In the genomic region with DNA sequence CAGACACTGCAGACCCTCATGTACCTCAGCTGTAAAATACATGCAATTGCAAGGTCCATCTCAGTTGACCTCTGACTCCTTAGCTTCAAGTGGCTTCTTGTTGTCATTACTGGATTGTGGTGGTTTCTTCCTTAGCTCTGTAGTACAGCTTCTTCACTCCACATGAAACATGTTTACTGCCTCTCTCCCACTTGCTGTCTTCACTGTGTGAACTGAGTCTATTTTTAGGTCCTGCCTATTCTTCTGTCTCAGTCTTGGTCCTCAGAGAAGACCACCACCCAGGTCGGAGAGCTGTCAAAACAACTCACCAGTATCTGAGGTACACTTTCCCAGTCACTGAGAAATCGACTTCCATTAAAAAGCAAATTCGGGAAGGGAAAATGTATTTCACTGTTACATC, we compare ENCODE assay signal across 27 cellular contexts. TPM values are rescaled to one million over a fixed set of nuclear protein-coding genes. Genes with fewer than 3 reads are reported as not detected.
"Had no signal": no experiment of that assay in that cellular context is flagged by ENCODE, and none has a peak within 500 bp of the region (broad histone marks: within the 10 kb centered on the region; RNA-seq: fewer than 3 reads in every experiment).

No MANE protein-coding gene starts in this region.

- DNase-seq: activated CD4-positive, alpha-beta memory T cell treated with anti-CD3 and anti-CD28 coated beads, Interleukin-2, amount 10 ng/mL, durations not matched to agents 7 days and 5 days; activated CD4-positive, alpha-beta T cell treated with anti-CD3 and anti-CD28 coated beads for 1 hour; activated CD4-positive, alpha-beta T cell treated with anti-CD3 and anti-CD28 coated beads for 4 hours; activated CD4-positive, alpha-beta T cell treated with anti-CD3 and anti-CD28 coated beads, Interleukin-2, amount 10 ng/mL, durations not matched to agents 7 days and 5 days; activated CD4-positive, alpha-beta T cell treated with anti-CD3 and anti-CD28 coated beads, Interleukin-2, amount 50 U/mL, for 4 hours; activated CD8-positive, alpha-beta memory T cell treated with anti-CD3 and anti-CD28 coated beads, Interleukin-2, amount 50 U/mL, for 48 hours; activated gamma-delta T cell; activated naive CD4-positive, alpha-beta T cell; activated naive CD4-positive, alpha-beta T cell treated with anti-CD3 and anti-CD28 coated beads, Interleukin-2, amount 10 ng/mL, durations not matched to agents 7 days and 5 days; activated naive CD8-positive, alpha-beta T cell treated with anti-CD3 and anti-CD28 coated beads, Interleukin-2, amount 10 ng/mL, durations not matched to agents 7 days and 5 days; activated T-cell treated with anti-CD3 and anti-CD28 coated beads for 4 hours; activated T-cell treated with anti-CD3 and anti-CD28 coated beads, Interleukin-2, amount 50 U/mL, for 24 hours; activated T-cell treated with anti-CD3 and anti-CD28 coated beads, Interleukin-2, amount 50 U/mL, for 72 hours; colonic mucosa; effector CD8-positive, alpha-beta T cell; foreskin fibroblast; glutamatergic neuron; heart left ventricle; T-helper 2 cell had no signal

- H3K9me3 Mint-ChIP-seq: activated CD4-positive, alpha-beta memory T cell treated with anti-CD3 and anti-CD28 coated beads, Interleukin-2, amount 10 ng/mL, durations not matched to agents 7 days and 5 days; activated CD4-positive, alpha-beta T cell treated with anti-CD3 and anti-CD28 coated beads, Interleukin-2, amount 10 ng/mL, durations not matched to agents 7 days and 5 days; activated naive CD4-positive, alpha-beta T cell treated with anti-CD3 and anti-CD28 coated beads, Interleukin-2, amount 10 ng/mL, durations not matched to agents 7 days and 5 days; activated naive CD8-positive, alpha-beta T cell treated with anti-CD3 and anti-CD28 coated beads, Interleukin-2, amount 10 ng/mL, durations not matched to agents 7 days and 5 days had no signal

- H3K4me1 Mint-ChIP-seq: activated CD4-positive, alpha-beta memory T cell treated with anti-CD3 and anti-CD28 coated beads, Interleukin-2, amount 10 ng/mL, durations not matched to agents 7 days and 5 days; activated CD4-positive, alpha-beta T cell treated with anti-CD3 and anti-CD28 coated beads, Interleukin-2, amount 10 ng/mL, durations not matched to agents 7 days and 5 days; activated naive CD4-positive, alpha-beta T cell treated with anti-CD3 and anti-CD28 coated beads, Interleukin-2, amount 10 ng/mL, durations not matched to agents 7 days and 5 days; activated naive CD8-positive, alpha-beta T cell treated with anti-CD3 and anti-CD28 coated beads, Interleukin-2, amount 10 ng/mL, durations not matched to agents 7 days and 5 days; central memory CD8-positive, alpha-beta T cell had no signal

- H3K27ac ChIP-seq: ascending aorta, breast epithelium, colonic mucosa, heart left ventricle had no signal

- ATAC-seq: activated naive CD4-positive, alpha-beta T cell treated with anti-CD3 and anti-CD28 coated beads, Interleukin-2, amount 50 U/mL, for 72 hours; activated T-cell treated with anti-CD3 and anti-CD28 coated beads, Interleukin-2, amount 50 U/mL, for 72 hours; esophagus mucosa; heart left ventricle had no signal

- H3K9me3 ChIP-seq: ascending aorta, colonic mucosa had no signal

- H3K27me3 ChIP-seq: ascending aorta, colonic mucosa, heart left ventricle had no signal

- H3K4me3 Mint-ChIP-seq: activated CD4-positive, alpha-beta memory T cell treated with anti-CD3 and anti-CD28 coated beads, Interleukin-2, amount 10 ng/mL, durations not matched to agents 7 days and 5 days; activated CD4-positive, alpha-beta T cell treated with anti-CD3 and anti-CD28 coated beads, Interleukin-2, amount 10 ng/mL, durations not matched to agents 7 days and 5 days; activated naive CD4-positive, alpha-beta T cell treated with anti-CD3 and anti-CD28 coated beads, Interleukin-2, amount 10 ng/mL, durations not matched to agents 7 days and 5 days; activated naive CD8-positive, alpha-beta T cell treated with anti-CD3 and anti-CD28 coated beads, Interleukin-2, amount 10 ng/mL, durations not matched to agents 7 days and 5 days; activated T-cell treated with anti-CD3 and anti-CD28 coated beads, Interleukin-2, amount 50 U/mL, for 24 hours; activated T-cell treated with anti-CD3 and anti-CD28 coated beads, Interleukin-2, amount 50 U/mL, for 72 hours; central memory CD8-positive, alpha-beta T cell had no signal

- H3K27me3 Mint-ChIP-seq: activated CD4-positive, alpha-beta memory T cell treated with anti-CD3 and anti-CD28 coated beads, Interleukin-2, amount 10 ng/mL, durations not matched to agents 7 days and 5 days; activated naive CD4-positive, alpha-beta T cell treated with anti-CD3 and anti-CD28 coated beads, Interleukin-2, amount 10 ng/mL, durations not matched to agents 7 days and 5 days; activated T-cell treated with anti-CD3 and anti-CD28 coated beads, Interleukin-2, amount 50 U/mL, for 24 hours; central memory CD8-positive, alpha-beta T cell had no signal

- H3K4me3 ChIP-seq: ascending aorta, breast epithelium, colonic mucosa, heart left ventricle had no signal

- H3K36me3 ChIP-seq: ascending aorta, breast epithelium, colonic mucosa, heart left ventricle had no signal

- H3K27ac Mint-ChIP-seq: activated CD4-positive, alpha-beta memory T cell treated with anti-CD3 and anti-CD28 coated beads, Interleukin-2, amount 10 ng/mL, durations not matched to agents 7 days and 5 days; activated CD4-positive, alpha-beta T cell treated with anti-CD3 and anti-CD28 coated beads, Interleukin-2, amount 10 ng/mL, durations not matched to agents 7 days and 5 days; activated naive CD4-positive, alpha-beta T cell treated with anti-CD3 and anti-CD28 coated beads, Interleukin-2, amount 10 ng/mL, durations not matched to agents 7 days and 5 days; activated naive CD4-positive, alpha-beta T cell treated with anti-CD3 and anti-CD28 coated beads, Interleukin-2, amount 50 U/mL, for 72 hours; activated naive CD8-positive, alpha-beta T cell treated with anti-CD3 and anti-CD28 coated beads, Interleukin-2, amount 10 ng/mL, durations not matched to agents 7 days and 5 days; activated T-cell treated with anti-CD3 and anti-CD28 coated beads, Interleukin-2, amount 50 U/mL, for 24 hours; activated T-cell treated with anti-CD3 and anti-CD28 coated beads, Interleukin-2, amount 50 U/mL, for 72 hours had no signal

- H3K36me3 Mint-ChIP-seq: activated naive CD4-positive, alpha-beta T cell treated with anti-CD3 and anti-CD28 coated beads, Interleukin-2, amount 10 ng/mL, durations not matched to agents 7 days and 5 days; activated naive CD4-positive, alpha-beta T cell treated with anti-CD3 and anti-CD28 coated beads, Interleukin-2, amount 50 U/mL, for 72 hours; activated naive CD8-positive, alpha-beta T cell treated with anti-CD3 and anti-CD28 coated beads, Interleukin-2, amount 10 ng/mL, durations not matched to agents 7 days and 5 days had no signal

- H3K4me1 ChIP-seq: ascending aorta, breast epithelium, colonic mucosa had no signal

RNA-seq across cellular contexts. Expression of a gene that starts 50.2 kb away (rescaled TPM):
- total RNA-seq: activated CD4-positive, alpha-beta memory T cell treated with anti-CD3 and anti-CD28 coated beads, Interleukin-2, amount 10 ng/mL, durations not matched to agents 7 days and 5 days; activated CD4-positive, alpha-beta T cell treated with anti-CD3 and anti-CD28 coated beads, Interleukin-2, amount 10 ng/mL, durations not matched to agents 7 days and 5 days; activated naive CD4-positive, alpha-beta T cell treated with anti-CD3 and anti-CD28 coated beads, Interleukin-2, amount 50 U/mL, for 72 hours; activated naive CD8-positive, alpha-beta T cell treated with anti-CD3 and anti-CD28 coated beads, Interleukin-2, amount 10 ng/mL, durations not matched to agents 7 days and 5 days; activated T-cell treated with anti-CD3 and anti-CD28 coated beads, Interleukin-2, amount 50 U/mL, for 72 hours; endothelial cell of umbilical vein; epithelial cell of proximal tubule; T-helper 1 cell treated with Interleukin-12 subunit alpha and Interleukin-12 subunit beta and Interleukin-4 antibody, amounts not matched to agents 30 ng/mL and 1 ng/mL, for 36 hours had no signal
- polyA plus RNA-seq: endothelial cell of umbilical vein had no signal
